15 cellular contexts compared by ENCODE assay signal in genomic region chr7:16130127-16131110, GRCh38.
DNase-seq lines count a peak whose midpoint lies in the region; ATAC-seq, FAIRE-seq and TF ChIP-seq lines count a peak whose summit lies in the region.
"Had no signal": no experiment of that assay in that cellular context is flagged by ENCODE, and none has a peak within 500 bp of the region (broad histone marks: within the 10 kb centered on the region; RNA-seq: fewer than 3 reads in every experiment).

No MANE protein-coding gene starts in this region.

- POLR2A ChIA-PET in PC-3 (lab: Charles Lee; ENCODE audit: unreplicated experiment) = no interaction called here
- POLR2A ChIA-PET in endothelial cell of umbilical vein (lab: Charles Lee) = no interaction called here

- H3K79me2 ChIP-seq in PC-3 (ENCODE audit: low read length) = no peaks in the 10 kb centered on the region
- H3K79me2 ChIP-seq in endothelial cell of umbilical vein (ENCODE audit: control insufficient read depth, insufficient read depth, low read length) = no peaks in the 10 kb centered on the region
- H3K79me2 ChIP-seq: parathyroid adenoma had no signal

- H4K20me1 ChIP-seq in PC-3 (ENCODE audit: low read length) (no peaks in the 10 kb centered on the region), endothelial cell of umbilical vein (replicated peaks; ENCODE audit: control insufficient read depth, extremely low read depth, insufficient read depth, low read length) (no peaks in the 10 kb centered on the region)

- TF ChIP-seq POLR2A in endothelial cell of umbilical vein (IDR thresholded peaks at IDR 0.05; ENCODE audit: low read depth, low read length) = no peak

- intact Hi-C loops in PC-3 (cut with micrococcal nuclease) (no loop called here), endothelial cell of umbilical vein (cut with micrococcal nuclease) (no loop called here)

- H3K27ac ChIP-seq in C4-2B = peak overlapping the region; percentile 46; the same call in 1 of the 2 replicates
- peak overlapping the region; percentile 55 for H3K27ac ChIP-seq in PC-3 (ENCODE audit: low read length)
- H3K27ac ChIP-seq in endothelial cell of umbilical vein (ENCODE audit: insufficient read depth, low read depth, low read length) = peak overlapping the region; percentile 47
- peak overlapping the region; percentile 56 for H3K27ac ChIP-seq in muscle layer of duodenum (ENCODE audit: low read length)
- H3K27ac ChIP-seq: parathyroid adenoma had no signal

- H3K9me2 ChIP-seq in PC-3 (replicated peaks; ENCODE audit: low read length) = no peaks in the 10 kb centered on the region

- TF ChIP-seq CTCF in C4-2B (conservative IDR thresholded peaks at IDR 0.05) (no peak), PC-3 (conservative IDR thresholded peaks at IDR 0.05; ENCODE audit: low read depth, low read length) (no peak), endothelial cell of umbilical vein (IDR thresholded peaks at IDR 0.05; ENCODE audit: extremely low read depth in 1 of 2, insufficient read depth in 1 of 2, low read depth in 1 of 2, low read length in 2 of 2) (no peak)

- BruUV-seq in PC-3 (replicated peaks; lab: Mats Ljungman, UMichigan) = TSS peak; percentile 63
- no TSS peak for BruUV-seq in endothelial cell of umbilical vein (replicated peaks; lab: Mats Ljungman, UMichigan)

- ATAC-seq in PC-3 (peak; percentile 38; the same call in 1 of the 2 replicates), HG02885 (IDR thresholded peaks at IDR 0.05; ENCODE audit: poor library complexity, unreplicated experiment) (no peak), GM21825 (IDR thresholded peaks at IDR 0.05; ENCODE audit: unreplicated experiment) (no peak)
- ATAC-seq: left lobe of liver had no signal

- no peaks in the 10 kb centered on the region for H3K27me3 ChIP-seq in PC-3 (ENCODE audit: low read length)
- no peaks in the 10 kb centered on the region for H3K27me3 ChIP-seq in endothelial cell of umbilical vein (ENCODE audit: control insufficient read depth in 2 of 2, insufficient read depth in 2 of 2, low read length in 2 of 2)
- H3K27me3 ChIP-seq in muscle layer of duodenum (ENCODE audit: low read depth, low read length) = no peaks in the 10 kb centered on the region

- DNase-seq in PC-3 = peak; percentile 26
- DNase-seq in endothelial cell of umbilical vein (ENCODE audit: low read depth, low spot score) = peak; percentile 44
- no peak for DNase-seq in HTR-8/SVneo (ENCODE audit: insufficient read length, low spot score)
- DNase-seq in GOT3 (lab: John Stamatoyannopoulos, UW) = no peak
- DNase-seq: activated CD4-positive, alpha-beta T cell treated with anti-CD3 and anti-CD28 coated beads, Interleukin-2, amount 50 U/mL, for 1 hour; activated effector memory CD4-positive, alpha-beta T cell treated with Interleukin-2 at 50 U/mL for 16 hours; CD4-positive, CD25-positive, alpha-beta regulatory T cell; stimulated activated CD4-positive, alpha-beta T cell treated with anti-CD3 and anti-CD28 coated beads, Interleukin-2, amount 100 ng/mL, for 48 hours; stimulated activated naive CD4-positive, alpha-beta T cell treated with Interleukin-2 at 50 U/mL for 16 hours had no signal

- H3K36me3 ChIP-seq in PC-3 (ENCODE audit: low read depth, low read length) (no peaks in the 10 kb centered on the region), endothelial cell of umbilical vein (ENCODE audit: control insufficient read depth in 2 of 2, extremely low read depth in 1 of 2, insufficient read depth in 2 of 2, low read length in 2 of 2) (no peaks in the 10 kb centered on the region), muscle layer of duodenum (ENCODE audit: control insufficient read depth in 1 of 2, insufficient read depth in 2 of 2, low read length in 2 of 2) (no peaks in the 10 kb centered on the region)

- H3F3A ChIP-seq in PC-3 (ENCODE audit: low read length, unreplicated experiment) = peaks cover 8% of the 10 kb centered on the region

- dilution Hi-C loops in endothelial cell of umbilical vein (cut with MboI; ENCODE audit: extremely low pct_ligation_motif_present, low sequenced_read_pairs) = no loop called here

- H2AFZ ChIP-seq in PC-3 (ENCODE audit: low read length) = peak overlapping the region; percentile 13; the same call in 1 of the 2 replicates
- H2AFZ ChIP-seq in endothelial cell of umbilical vein (ENCODE audit: low read depth, low read length) = no peak overlapping the region
- H2AFZ ChIP-seq: parathyroid adenoma had no signal

- H3K9ac ChIP-seq in PC-3 (ENCODE audit: low read length) (peak overlapping the region; percentile 15; the same call in 1 of the 2 replicates), endothelial cell of umbilical vein (replicated peaks; ENCODE audit: extremely low read depth, insufficient read depth, low read length) (no peak overlapping the region)
- H3K9ac ChIP-seq: parathyroid adenoma had no signal

- H3K4me3 ChIP-seq in PC-3 (ENCODE audit: low read length) (peak overlapping the region; percentile 42; the same call in 1 of the 2 replicates), endothelial cell of umbilical vein (replicated peaks in 1 of 3; ENCODE audit: insufficient read depth in 1 of 3, low read depth in 1 of 3, low read length in 3 of 3) (no peak overlapping the region), muscle layer of duodenum (ENCODE audit: low read depth in 1 of 2, low read length in 2 of 2) (no peak overlapping the region)

- peak overlapping the region; percentile 78 for H3K4me2 ChIP-seq in PC-3 (ENCODE audit: low read length)
- H3K4me2 ChIP-seq in endothelial cell of umbilical vein (ENCODE audit: insufficient read depth, low read length) = peak overlapping the region; percentile 43

- H3K9me3 ChIP-seq in PC-3 (ENCODE audit: low read length) = no peaks in the 10 kb centered on the region
- H3K9me3 ChIP-seq in endothelial cell of umbilical vein (replicated peaks; ENCODE audit: control insufficient read depth, insufficient read depth, low read length) = no peaks in the 10 kb centered on the region
- H3K9me3 ChIP-seq in muscle layer of duodenum (ENCODE audit: control insufficient read depth in 1 of 2, low read length in 2 of 2) = peaks cover 0 to 3% of the 10 kb centered on the region in 2 donors

- H3K4me1 ChIP-seq in PC-3 (ENCODE audit: insufficient read depth, low read length) (peaks cover 23% of the 10 kb centered on the region), endothelial cell of umbilical vein (ENCODE audit: control insufficient read depth, extremely low read depth, insufficient read depth, low read length) (peaks cover 22% of the 10 kb centered on the region), muscle layer of duodenum (ENCODE audit: control insufficient read depth in 1 of 2, insufficient read depth in 2 of 2, low read length in 2 of 2) (no peaks in the 10 kb centered on the region)
- H3K4me1 ChIP-seq: parathyroid adenoma had no signal

- FAIRE-seq in endothelial cell of umbilical vein (lab: Jason Lieb, UNC) (no peak), HTR-8/SVneo (lab: Jason Lieb, UNC) (no peak)

- no peaks in the 10 kb centered on the region for H3K9me1 ChIP-seq in endothelial cell of umbilical vein (replicated peaks; ENCODE audit: control insufficient read depth, extremely low read depth, insufficient read depth, low read length)

- CTCF ChIA-PET in PC-3 (lab: Charles Lee) (interaction anchor here (0.7 kb wide), 1 partner anchor 42 kb away, joined by 3 read pairs; no protein-coding TSS in a partner anchor), endothelial cell of umbilical vein (lab: Charles Lee) (interaction anchor here (1.2 to 1.8 kb wide), 3 partner anchors 32 to 434 kb away, joined by 3 to 10 read pairs (median 3); no protein-coding TSS in a partner anchor)

TF ChIP-seq in endothelial cell of umbilical vein, 7 proteins besides CTCF, POLR2A, EP300 and RAD21:
- TF ChIP-seq GATA2 (IDR thresholded peaks at IDR 0.05; ENCODE audit: insufficient read depth, insufficient read length, low read depth, low read length) (peak; percentile 33), POLR2AphosphoS5 (IDR thresholded peaks at IDR 0.05; ENCODE audit: insufficient read depth, low read depth, low read length) (no peak), JUN (IDR thresholded peaks at IDR 0.05; ENCODE audit: borderline replicate concordance, insufficient read depth, insufficient read length, low read depth) (peak; percentile 26), FOS (IDR thresholded peaks at IDR 0.05; ENCODE audit: borderline replicate concordance, insufficient read depth, low read length) (peak; percentile 9)
TF ChIP-seq in endothelial cell of umbilical vein: peak in this region for 3.

Comparison
In these comparisons a context has a peak if more than half of its experiments do, and no peak if none do; other contexts are left out.
1. DNase-seq: peak in PC-3 (single experiment) and endothelial cell of umbilical vein (single experiment); none in HTR-8/SVneo (single experiment) and GOT3 (single experiment).
2. Peak in every context shown above with its lines, with median percentiles within 50 percentile points of each other: H3K27ac ChIP-seq.